In the genomic region with DNA sequence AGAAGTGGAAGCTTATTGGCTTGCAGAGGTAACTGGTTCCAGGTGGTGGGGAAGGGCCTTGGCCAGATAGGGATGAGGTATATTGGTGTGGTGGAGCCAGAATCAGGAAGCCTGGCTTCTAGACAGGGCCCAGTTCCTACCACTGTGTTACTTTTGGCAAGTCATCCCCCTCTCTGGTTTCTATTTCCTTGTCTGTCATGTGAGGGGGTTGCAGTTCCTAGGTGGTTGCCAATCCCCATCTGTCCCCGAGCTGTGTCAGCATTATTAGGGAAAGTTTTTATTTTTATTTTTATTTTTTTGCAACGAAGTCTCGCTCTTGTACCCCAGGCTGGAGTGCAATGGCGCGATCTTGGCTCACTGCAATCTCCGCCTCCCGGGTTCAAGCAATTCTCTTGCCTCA, we compare ENCODE assay signal across 13 cellular contexts. TPM values are rescaled to one million over a fixed set of nuclear protein-coding genes. Genes with fewer than 3 reads are reported as not detected.
DNase-seq lines count a peak whose midpoint lies in the region; ATAC-seq, FAIRE-seq and TF ChIP-seq lines count a peak whose summit lies in the region.
"Had no signal": no experiment of that assay in that cellular context is flagged by ENCODE, and none has a peak within 500 bp of the region (broad histone marks: within the 10 kb centered on the region; RNA-seq: fewer than 3 reads in every experiment).

No MANE protein-coding gene starts in this region.

- no peak for ATAC-seq in activated T-helper 17 cell treated with anti-CD3 and anti-CD28 coated beads, Interleukin-2, amount 50 U/mL, for 72 hours (replicated peaks)
- no peak for ATAC-seq in thoracic aorta (ENCODE audit: insufficient number of reproducible peaks, low FRiP score, low read depth)

- H3K4me3 ChIP-seq in kidney (ENCODE audit: low read length in 2 of 2), result peak overlapping the region; percentile 15 to 33
- H3K4me3 ChIP-seq in thoracic aorta, result peak overlapping the region; percentile 18
- no peak overlapping the region for H3K4me3 ChIP-seq in A673 (ENCODE audit: low read depth, low read length, poor library complexity, severe bottlenecking)
- H3K4me3 ChIP-seq: right atrium auricular region had no signal

- no peak for DNase-seq in activated naive CD4-positive, alpha-beta T cell treated with Interleukin-2 at 50 U/mL for 16 hours
- DNase-seq in kidney (peak; percentile 5), thoracic aorta (ENCODE audit: low spot score) (no peak), NCI-H187 (lab: John Stamatoyannopoulos, UW) (no peak), A673 (ENCODE audit: low spot score) (no peak)
- DNase-seq in central memory CD4-positive, alpha-beta T cell, result no peak
- DNase-seq: COR-L47, NCI-H146 had no signal

- H3K9me3 ChIP-seq in kidney (ENCODE audit: control insufficient read depth in 1 of 2, low read length in 2 of 2), result no peaks in the 10 kb centered on the region
- no peaks in the 10 kb centered on the region for H3K9me3 ChIP-seq in thoracic aorta
- H3K9me3 ChIP-seq in A673 (ENCODE audit: low read depth, low read length, poor library complexity, severe bottlenecking), result no peaks in the 10 kb centered on the region
- H3K9me3 ChIP-seq: right atrium auricular region had no signal

- no TSS peak for BruUV-seq in A673 (replicated peaks; lab: Mats Ljungman, UMichigan)

- FAIRE-seq in kidney (lab: Jason Lieb, UNC), result no peak

- peak overlapping the region; percentile 57 for H3K4me3 Mint-ChIP-seq in activated naive CD4-positive, alpha-beta T cell treated with anti-CD3 and anti-CD28 coated beads, Interleukin-2, amount 50 U/mL, for 24 hours
- peak overlapping the region; percentile 83 for H3K4me3 Mint-ChIP-seq in activated T-helper 17 cell treated with anti-CD3 and anti-CD28 coated beads, Interleukin-2, amount 50 U/mL, for 72 hours

- peaks cover 8 to 27% of the 10 kb centered on the region in 2 donors for H3K36me3 ChIP-seq in kidney (ENCODE audit: control insufficient read depth in 1 of 2, insufficient read depth in 2 of 2, low read length in 2 of 2)
- peaks cover 8% of the 10 kb centered on the region for H3K36me3 ChIP-seq in thoracic aorta
- peaks cover 8% of the 10 kb centered on the region for H3K36me3 ChIP-seq in A673 (ENCODE audit: insufficient read depth, low read length, poor library complexity, severe bottlenecking)

- H3K9ac ChIP-seq in kidney (ENCODE audit: low read length in 2 of 2), result no peak overlapping the region

- H3K27me3 Mint-ChIP-seq in activated naive CD4-positive, alpha-beta T cell treated with anti-CD3 and anti-CD28 coated beads, Interleukin-2, amount 50 U/mL, for 24 hours, result no peaks in the 10 kb centered on the region
- no peaks in the 10 kb centered on the region for H3K27me3 Mint-ChIP-seq in activated T-helper 17 cell treated with anti-CD3 and anti-CD28 coated beads, Interleukin-2, amount 50 U/mL, for 72 hours

- peaks cover 5% of the 10 kb centered on the region for H3K36me3 Mint-ChIP-seq in activated naive CD4-positive, alpha-beta T cell treated with anti-CD3 and anti-CD28 coated beads, Interleukin-2, amount 50 U/mL, for 24 hours
- H3K36me3 Mint-ChIP-seq in activated T-helper 17 cell treated with anti-CD3 and anti-CD28 coated beads, Interleukin-2, amount 50 U/mL, for 72 hours (ENCODE audit: low read depth), result peaks cover 66% of the 10 kb centered on the region

- intact Hi-C loops in kidney (cut with DNase I), result no loop called here
- intact Hi-C loops in A673 (cut with micrococcal nuclease; ENCODE audit: unreplicated experiment), result no loop called here

- H3K4me1 Mint-ChIP-seq in activated naive CD4-positive, alpha-beta T cell treated with anti-CD3 and anti-CD28 coated beads, Interleukin-2, amount 50 U/mL, for 24 hours, result peaks cover 71% of the 10 kb centered on the region
- H3K4me1 Mint-ChIP-seq in activated T-helper 17 cell treated with anti-CD3 and anti-CD28 coated beads, Interleukin-2, amount 50 U/mL, for 72 hours, result peaks cover 23% of the 10 kb centered on the region

- CTCF ChIA-PET in A673 (lab: Charles Lee), result no interaction called here

- peak overlapping the region; percentile 68 for H3K27ac Mint-ChIP-seq in activated naive CD4-positive, alpha-beta T cell treated with anti-CD3 and anti-CD28 coated beads, Interleukin-2, amount 50 U/mL, for 24 hours
- H3K27ac Mint-ChIP-seq in activated T-helper 17 cell treated with anti-CD3 and anti-CD28 coated beads, Interleukin-2, amount 50 U/mL, for 72 hours, result peak overlapping the region; percentile 63

- TF ChIP-seq CTCF in kidney (IDR thresholded peaks at IDR 0.05; ENCODE audit: borderline replicate concordance, extremely low read depth, insufficient read depth), result no peak
- TF ChIP-seq CTCF in thoracic aorta (IDR thresholded peaks at IDR 0.05), result no peak
- no peak for TF ChIP-seq CTCF in A673 (conservative IDR thresholded peaks at IDR 0.05; ENCODE audit: low read depth, low read length)

- no peaks in the 10 kb centered on the region for H3K9me3 Mint-ChIP-seq in activated naive CD4-positive, alpha-beta T cell treated with anti-CD3 and anti-CD28 coated beads, Interleukin-2, amount 50 U/mL, for 24 hours
- H3K9me3 Mint-ChIP-seq in activated T-helper 17 cell treated with anti-CD3 and anti-CD28 coated beads, Interleukin-2, amount 50 U/mL, for 72 hours, result no peaks in the 10 kb centered on the region

- H3K27ac ChIP-seq in kidney (ENCODE audit: low read depth in 2 of 2, low read length in 2 of 2) (no peak overlapping the region), thoracic aorta (no peak overlapping the region), A673 (ENCODE audit: low read depth, low read length, poor library complexity, severe bottlenecking) (no peak overlapping the region)
- H3K27ac ChIP-seq: right atrium auricular region had no signal

- H3K27me3 ChIP-seq in thoracic aorta (replicated peaks; ENCODE audit: insufficient read depth) (no peaks in the 10 kb centered on the region), A673 (replicated peaks; ENCODE audit: insufficient read depth, low read depth, low read length, poor library complexity) (no peaks in the 10 kb centered on the region)
- H3K27me3 ChIP-seq: right atrium auricular region had no signal

- H3K4me1 ChIP-seq in kidney (ENCODE audit: control insufficient read depth in 1 of 2, insufficient read depth in 1 of 2, low read depth in 1 of 2, low read length in 2 of 2) (peaks cover 31 to 47% of the 10 kb centered on the region in 2 donors), thoracic aorta (ENCODE audit: control insufficient read depth in 1 of 2, low read depth in 2 of 2) (peaks cover 31 to 59% of the 10 kb centered on the region in 2 donors), A673 (ENCODE audit: insufficient read depth, low read length, poor library complexity, severe bottlenecking) (peaks cover 21% of the 10 kb centered on the region)

- POLR2A ChIA-PET in A673 (lab: Charles Lee; ENCODE audit: low non-redundant PET), result no interaction called here

RNA-seq across cellular contexts. Expression of gene SMCR8, which starts 3.0 kb away (rescaled TPM):
- total RNA-seq in activated T-helper 17 cell treated with anti-CD3 and anti-CD28 coated beads, Interleukin-2, amount 50 U/mL, for 72 hours, result 10 to 100 TPM; 21.7 to 25.5 TPM
- total RNA-seq in kidney (22.4 TPM), thoracic aorta (10 to 100 TPM; 12.6 to 21.5 TPM), A673 (2021) (22.9 and 23.5 TPM in 2 replicates)
- polyA plus RNA-seq in kidney (ENCODE audit: insufficient read depth, low read depth, low replicate concordance), result 3.1 TPM

RNA-seq across cellular contexts. Expression of gene TOP3A, which starts 3.3 kb away (rescaled TPM):
- 10 to 100 TPM; 69.7 to 81.6 TPM for total RNA-seq in activated T-helper 17 cell treated with anti-CD3 and anti-CD28 coated beads, Interleukin-2, amount 50 U/mL, for 72 hours
- 30.3 TPM for total RNA-seq in kidney
- 7.9 TPM for polyA plus RNA-seq in kidney (ENCODE audit: insufficient read depth, low read depth, low replicate concordance)
- 10 to 100 TPM; 33.4 to 54.6 TPM for total RNA-seq in thoracic aorta
- 100 and 104 TPM in 2 replicates for total RNA-seq in A673 (2021)

RNA-seq across cellular contexts. Expression of gene SHMT1, which starts 45.2 kb away (rescaled TPM):
- 10 to 100 TPM; 47.0 to 85.6 TPM for total RNA-seq in activated T-helper 17 cell treated with anti-CD3 and anti-CD28 coated beads, Interleukin-2, amount 50 U/mL, for 72 hours
- total RNA-seq in kidney (162 TPM), thoracic aorta (10 to 100 TPM; 15.9 to 28.0 TPM), A673 (2021) (54.0 and 63.5 TPM in 2 replicates)
- polyA plus RNA-seq in kidney (ENCODE audit: insufficient read depth, low read depth, low replicate concordance), result 241 TPM

RNA-seq across cellular contexts. Expression of gene MIEF2, which starts 57.7 kb away (rescaled TPM):
- 10 to 100 TPM in 1 of 2 donors, 1 to 10 TPM in 1; 5.0 to 15.2 TPM for total RNA-seq in activated T-helper 17 cell treated with anti-CD3 and anti-CD28 coated beads, Interleukin-2, amount 50 U/mL, for 72 hours
- total RNA-seq in kidney, result 25.3 TPM
- polyA plus RNA-seq in kidney (ENCODE audit: insufficient read depth, low read depth, low replicate concordance), result 19.3 TPM
- 10 to 100 TPM; 31.7 to 33.8 TPM for total RNA-seq in thoracic aorta
- total RNA-seq in A673 (2021), result 8.1 and 10.4 TPM in 2 replicates

RNA-seq across cellular contexts. Expression of gene EVPLL, which starts 59.5 kb away (rescaled TPM):
- not detected for total RNA-seq in activated T-helper 17 cell treated with anti-CD3 and anti-CD28 coated beads, Interleukin-2, amount 50 U/mL, for 72 hours
- total RNA-seq in kidney, result 1.2 TPM
- polyA plus RNA-seq in kidney (ENCODE audit: insufficient read depth, low read depth, low replicate concordance), result 0.82 TPM
- total RNA-seq in thoracic aorta, result not detected
- not detected in 2 replicates for total RNA-seq in A673 (2021)
- total RNA-seq: activated CD8-positive, alpha-beta memory T cell treated with anti-CD3 and anti-CD28 coated beads for 36 hours; cerebellum; right atrium auricular region had no signal
